Comparison of ENCODE assay signal across 16 cellular contexts in the genomic region with DNA sequence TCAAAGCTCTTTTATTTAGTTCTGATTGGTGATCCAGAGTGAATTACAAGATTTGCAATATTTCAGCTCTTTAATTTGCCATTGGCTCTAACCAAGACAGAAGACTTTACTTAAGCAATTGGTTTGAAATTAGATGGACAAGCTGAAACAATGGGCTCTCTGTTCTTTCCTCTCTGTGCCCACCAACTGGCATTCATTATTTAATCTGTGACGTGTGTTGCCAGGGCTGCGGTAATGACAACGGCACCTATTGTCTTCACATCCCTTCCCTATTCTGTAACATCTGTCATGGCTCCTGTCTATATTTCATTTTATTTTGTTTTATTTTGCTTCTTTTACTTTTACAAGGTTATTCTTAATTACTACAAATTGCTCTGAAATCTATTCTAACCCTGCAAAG. TPM values are rescaled to one million over a fixed set of nuclear protein-coding genes. Genes with fewer than 3 reads are reported as not detected.
DNase-seq lines count a peak whose midpoint lies in the region; ATAC-seq and TF ChIP-seq lines count a peak whose summit lies in the region.
"Had no signal": no experiment of that assay in that cellular context is flagged by ENCODE, and none has a peak within 500 bp of the region (broad histone marks: within the 10 kb centered on the region; RNA-seq: fewer than 3 reads in every experiment).

No MANE protein-coding gene starts in this region.

- no peak overlapping the region for H4K91ac ChIP-seq in neuronal stem cell (ENCODE audit: low read depth, low read length, poor library complexity)

- H3K14ac ChIP-seq in neuronal stem cell (ENCODE audit: low read length): no peak overlapping the region

- H2AK5ac ChIP-seq in neuronal stem cell (ENCODE audit: low read depth, low read length): no peak overlapping the region

- H2BK15ac ChIP-seq in neuronal stem cell (ENCODE audit: low read length): no peak overlapping the region

- ATAC-seq in RWPE2 (ENCODE audit: low read depth) (no peak), HG03521 (IDR thresholded peaks at IDR 0.05; ENCODE audit: unreplicated experiment) (no peak)

- H3K4me3 ChIP-seq in RWPE2 (ENCODE audit: severe bottlenecking): no peak overlapping the region
- no peak overlapping the region for H3K4me3 ChIP-seq in neuronal stem cell (ENCODE audit: low read length in 2 of 2)
- H3K4me3 ChIP-seq: prostate gland, tibial nerve had no signal

- no peak overlapping the region for H4K8ac ChIP-seq in neuronal stem cell (ENCODE audit: low read depth, low read length)

- H3K36me3 Mint-ChIP-seq in HFFc6 (ENCODE audit: low read depth): no peaks in the 10 kb centered on the region
- H3K36me3 Mint-ChIP-seq: activated naive CD8-positive, alpha-beta T cell had no signal

- H3K9me3 ChIP-seq in RWPE2 (ENCODE audit: severe bottlenecking) (no peaks in the 10 kb centered on the region), neuronal stem cell (replicated peaks in 1 of 2; ENCODE audit: control insufficient read depth in 2 of 2, insufficient read depth in 1 of 2, low read depth in 1 of 2, low read length in 2 of 2) (no peaks in the 10 kb centered on the region)
- H3K9me3 ChIP-seq: prostate gland, tibial nerve had no signal

- H3K4me1 Mint-ChIP-seq in HFFc6 (ENCODE audit: low read depth): peaks cover 14% of the 10 kb centered on the region

- no peak overlapping the region for H3K4me3 Mint-ChIP-seq in HFFc6
- H3K4me3 Mint-ChIP-seq: activated naive CD8-positive, alpha-beta T cell had no signal

- H3K27me3 ChIP-seq in RWPE2 (ENCODE audit: insufficient read depth, poor library complexity, severe bottlenecking): no peaks in the 10 kb centered on the region
- no peaks in the 10 kb centered on the region for H3K27me3 ChIP-seq in neuronal stem cell (ENCODE audit: control insufficient read depth in 3 of 3, insufficient read depth in 3 of 3, low read depth in 1 of 3, low read length in 3 of 3)
- H3K27me3 ChIP-seq: tibial nerve had no signal

- no peaks in the 10 kb centered on the region for H3K79me1 ChIP-seq in neuronal stem cell (ENCODE audit: low read depth, low read length)

- H2BK12ac ChIP-seq in neuronal stem cell (ENCODE audit: low read length): no peak overlapping the region

- H3K36me3 ChIP-seq in RWPE2 (ENCODE audit: low read depth) (no peaks in the 10 kb centered on the region), neuronal stem cell (replicated peaks in 1 of 2; ENCODE audit: control insufficient read depth in 2 of 2, insufficient read depth in 2 of 2, low read length in 2 of 2) (no peaks in the 10 kb centered on the region)
- H3K36me3 ChIP-seq: prostate gland, tibial nerve had no signal

- TF ChIP-seq CTCF in RWPE2 (IDR thresholded peaks at IDR 0.05; ENCODE audit: poor library complexity, severe bottlenecking): no peak
- no peak for TF ChIP-seq CTCF in HFFc6 (IDR thresholded peaks at IDR 0.05)

- no peak overlapping the region for H3K23ac ChIP-seq in neuronal stem cell (ENCODE audit: low read depth, low read length, poor library complexity)

- H3K9me3 Mint-ChIP-seq in HFFc6: no peaks in the 10 kb centered on the region

- H3K27me3 Mint-ChIP-seq in HFFc6 (ENCODE audit: insufficient read depth): no peaks in the 10 kb centered on the region

- no peak overlapping the region for H2AFZ ChIP-seq in neuronal stem cell (ENCODE audit: low read length)

- no CpG with 5 or more reads among the region's 3 CpGs for WGBS in neuronal stem cell (ENCODE audit: extremely low coverage in 2 of 2, insufficient read length in 2 of 2, insufficient replicate concordance in 1 of 2), 2 donors

- H2BK5ac ChIP-seq in neuronal stem cell (ENCODE audit: low read length): no peak overlapping the region

- DNase-seq in DMS153 (lab: John Stamatoyannopoulos, UW) (peak; percentile 29), DMS153 treated with DMSO at 0.1 percent for 48 hours (lab: John Stamatoyannopoulos, UW; ENCODE audit: unreplicated experiment) (no peak), RWPE2 (ENCODE audit: low spot score) (no peak), globus pallidus (ENCODE audit: low spot score) (peak; percentile 95), superior temporal gyrus (ENCODE audit: extremely low spot score) (peak; percentile 95), neuronal stem cell (ENCODE audit: low spot score) (no peak), HFFc6 (no peak)
- DNase-seq: kidney, NCI-H345, RPMI8226 had no signal

- H3K9ac ChIP-seq in neuronal stem cell (ENCODE audit: low read depth, low read length, poor library complexity): no peak overlapping the region

- H3K27ac ChIP-seq in RWPE2 (ENCODE audit: poor library complexity, severe bottlenecking) (peak overlapping the region; percentile 38), neuronal stem cell (replicated peaks; ENCODE audit: low read length) (no peak overlapping the region)
- H3K27ac ChIP-seq: 22Rv1, C4-2B, prostate gland had no signal

- H3K4me1 ChIP-seq in RWPE2 (ENCODE audit: insufficient read depth, poor library complexity, severe bottlenecking) (peaks cover 24% of the 10 kb centered on the region), neuronal stem cell (ENCODE audit: control insufficient read depth in 2 of 2, insufficient read depth in 1 of 2, low read depth in 1 of 2, low read length in 2 of 2) (peaks cover under 1 to 4% of the 10 kb centered on the region in 2 donors)
- H3K4me1 ChIP-seq: prostate gland had no signal

- no peak overlapping the region for H3K4ac ChIP-seq in neuronal stem cell (ENCODE audit: low read length)

- H3K27ac Mint-ChIP-seq in HFFc6: no peak overlapping the region
- H3K27ac Mint-ChIP-seq: activated naive CD8-positive, alpha-beta T cell had no signal

- H3K18ac ChIP-seq in neuronal stem cell (ENCODE audit: low read length): no peak overlapping the region

- no peak overlapping the region for H2BK120ac ChIP-seq in neuronal stem cell (ENCODE audit: low read depth, low read length)

- no peak overlapping the region for H3K4me2 ChIP-seq in neuronal stem cell (ENCODE audit: insufficient read depth, low read length, poor library complexity, severe bottlenecking)

RNA-seq across cellular contexts. Expression of a gene that starts 33.9 kb away (rescaled TPM):
- 1.6 TPM for polyA plus RNA-seq in neuronal stem cell (2013, experiment 1 of 2)
- 0.36 TPM for polyA plus RNA-seq in neuronal stem cell (2013, experiment 2 of 2)
- 1 to 10 TPM; 4.1 to 6.0 (median 5.3) TPM for total RNA-seq in HFFc6 (2021; fragmentation: NEBNext Ultra II Directional; extraction: Animal tissue kit (Norgen Biotek cat#: 25700))

Comparison
In these comparisons a context has a peak if more than half of its experiments do, and no peak if none do; other contexts are left out.
1. DNase-seq: peak in DMS153 (single experiment), globus pallidus (single experiment) and superior temporal gyrus (single experiment); none in DMS153 treated with DMSO at 0.1 percent for 48 hours (single experiment), RWPE2 (single experiment), neuronal stem cell (single experiment) and HFFc6 (single experiment).